ENCODE assay signal across 8 cellular contexts in the genomic region with DNA sequence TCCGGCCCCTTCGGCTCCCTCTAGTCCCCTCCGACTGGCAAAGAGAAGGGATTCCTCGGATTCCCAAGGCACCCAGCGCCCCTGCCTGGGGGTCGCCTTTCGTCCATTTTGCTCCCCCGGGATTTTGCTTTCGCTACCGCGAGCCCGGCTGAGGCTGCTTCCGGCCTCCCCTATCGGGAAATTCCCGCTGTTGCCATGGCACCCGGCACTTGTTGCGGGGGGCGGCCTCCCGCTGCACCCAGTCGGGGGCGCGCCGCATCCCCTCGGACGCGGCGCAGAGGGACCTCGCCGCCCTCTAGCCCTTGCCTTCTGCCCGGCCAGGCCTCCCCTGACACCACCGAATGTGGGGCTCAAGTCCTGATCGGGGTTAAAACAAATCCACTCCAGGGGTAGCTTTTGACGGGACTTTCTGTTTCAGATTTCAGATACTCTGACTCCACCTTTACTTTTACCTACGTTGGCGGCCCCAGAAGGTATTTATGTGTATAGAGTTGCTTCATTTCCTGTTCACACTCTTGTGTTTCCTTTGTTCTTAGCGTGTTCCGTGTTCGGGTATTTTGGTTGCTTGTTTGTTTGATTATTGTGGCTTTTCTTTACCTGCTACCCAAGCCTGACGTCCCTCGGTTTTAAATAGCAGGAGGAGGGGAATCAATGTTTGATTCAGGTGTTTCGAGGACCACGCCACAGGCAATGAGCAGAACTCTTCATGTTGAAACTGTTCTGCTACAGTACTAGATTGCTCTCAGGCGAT. TPM values are rescaled to one million over a fixed set of nuclear protein-coding genes. Genes with fewer than 3 reads are reported as not detected.
A peak's percentile ranks its signal among the peaks of the same experiment; 100 is the strongest.
DNase-seq lines count a peak whose midpoint lies in the region; ATAC-seq and TF ChIP-seq lines count a peak whose summit lies in the region.

No MANE protein-coding gene starts in this region.

- H3K27me3 ChIP-seq in SJCRH30 (peaks cover 15% of the 10 kb centered on the region; the same call in 1 of the 2 replicates), left ventricle myocardium inferior (ENCODE audit: low read depth) (no peaks in the 10 kb centered on the region)

- H3K9me3 ChIP-seq in SJCRH30 (replicated peaks) (no peaks in the 10 kb centered on the region), left ventricle myocardium inferior (replicated peaks) (no peaks in the 10 kb centered on the region)

- peaks cover 12 to 20% of the 10 kb centered on the region in 2 donors for H3K36me3 Mint-ChIP-seq in activated naive CD4-positive, alpha-beta T cell treated with anti-CD3 and anti-CD28 coated beads, Interleukin-2, amount 50 U/mL, for 72 hours

- no peaks in the 10 kb centered on the region for H3K36me3 ChIP-seq in SJCRH30
- no peaks in the 10 kb centered on the region for H3K36me3 ChIP-seq in left ventricle myocardium inferior

- no peaks in the 10 kb centered on the region for H3K9me3 Mint-ChIP-seq in activated naive CD4-positive, alpha-beta T cell treated with anti-CD3 and anti-CD28 coated beads, Interleukin-2, amount 50 U/mL, for 72 hours

- H3K27ac ChIP-seq in SJCRH30 (no peak overlapping the region), left ventricle myocardium inferior (replicated peaks) (peak overlapping the region; percentile 75)

- peak; percentile 69 for DNase-seq in Caki2 (ENCODE audit: low read depth)
- peak; percentile 23 to 42 for DNase-seq in SJCRH30
- peak; percentile 80 to 86 for DNase-seq in activated naive CD4-positive, alpha-beta T cell treated with anti-CD3 and anti-CD28 coated beads, Interleukin-2, amount 50 U/mL, for 72 hours (ENCODE audit: low spot score in 2 of 2)
- peak; percentile 63 for DNase-seq in left ventricle myocardium inferior
- no peak for DNase-seq in retinal pigment epithelial cell (ENCODE audit: low read depth)
- DNase-seq in middle frontal gyrus (ENCODE audit: extremely low spot score, low spot score): no peak

- peak overlapping the region; percentile 98 to 99 for H3K27ac Mint-ChIP-seq in activated naive CD4-positive, alpha-beta T cell treated with anti-CD3 and anti-CD28 coated beads, Interleukin-2, amount 50 U/mL, for 72 hours

- H3K4me1 ChIP-seq in SJCRH30: no peaks in the 10 kb centered on the region
- H3K4me1 ChIP-seq in left ventricle myocardium inferior: peaks cover 48% of the 10 kb centered on the region

- H3K4me3 ChIP-seq in SJCRH30 (peak overlapping the region; percentile 66), left ventricle myocardium inferior (peak overlapping the region; percentile 82), retinal pigment epithelial cell (ENCODE audit: low read length) (peak overlapping the region; percentile 82)

- ATAC-seq in GM19455 (IDR thresholded peaks at IDR 0.05; ENCODE audit: unreplicated experiment): peak; percentile 84
- peak; percentile 85 for ATAC-seq in HG03571 (IDR thresholded peaks at IDR 0.05; ENCODE audit: unreplicated experiment)
- peak; percentile 70 to 85 for ATAC-seq in activated naive CD4-positive, alpha-beta T cell treated with anti-CD3 and anti-CD28 coated beads, Interleukin-2, amount 50 U/mL, for 72 hours

- in situ Hi-C loops in Caki2 (cut with HindIII; ENCODE audit: low pct_unique_long_range_greater_than_20kb, low sequenced_read_pairs): no loop called here

- no peak for TF ChIP-seq CTCF in left ventricle myocardium inferior (IDR thresholded peaks at IDR 0.05; ENCODE audit: borderline replicate concordance)
- no peak for TF ChIP-seq CTCF in retinal pigment epithelial cell (conservative IDR thresholded peaks at IDR 0.05; ENCODE audit: low read depth, low read length)

- intact Hi-C loops in left ventricle myocardium inferior (cut with micrococcal nuclease): no loop called here

RNA-seq across cellular contexts. Expression of gene PARP8, which starts 1.4 kb away (rescaled TPM):
- 1.7 and 2.7 TPM in 2 replicates for total RNA-seq in Caki2 (2014; rRNA removed; shearing (Covaris generic); ENCODE audit: low replicate concordance)
- 0.76 and 1.0 TPM in 2 replicates for total RNA-seq in SJCRH30 (2014; rRNA removed; shearing (Covaris generic))
- 10 to 100 TPM; 29.9 to 32.7 TPM for total RNA-seq in activated naive CD4-positive, alpha-beta T cell treated with anti-CD3 and anti-CD28 coated beads, Interleukin-2, amount 50 U/mL, for 72 hours
- 6.6 TPM for total RNA-seq in left ventricle myocardium inferior

Comparison
In these comparisons a context has a peak if more than half of its experiments do, and no peak if none do; other contexts are left out.
1. DNase-seq: peak in Caki2 (single experiment), SJCRH30 (2 of 2), activated naive CD4-positive, alpha-beta T cell treated with anti-CD3 and anti-CD28 coated beads, Interleukin-2, amount 50 U/mL, for 72 hours (2 of 2) and left ventricle myocardium inferior (single experiment); none in retinal pigment epithelial cell (single experiment) and middle frontal gyrus (single experiment).
2. Peak in every context shown above with its lines, with median percentiles within 50 percentile points of each other: ATAC-seq and H3K4me3 ChIP-seq.